18 cellular contexts compared by ENCODE assay signal in genomic region chr3:5389057-5389456, GRCh38.
DNase-seq lines count a peak whose midpoint lies in the region; ATAC-seq, FAIRE-seq and TF ChIP-seq lines count a peak whose summit lies in the region.
"Had no signal": no experiment of that assay in that cellular context is flagged by ENCODE, and none has a peak within 500 bp of the region (broad histone marks: within the 10 kb centered on the region; RNA-seq: fewer than 3 reads in every experiment).

No MANE protein-coding gene starts in this region.

- H4K20me1 ChIP-seq in HepG2 (ENCODE audit: insufficient read depth, low read length): no peaks in the 10 kb centered on the region

- TF ChIP-seq POLR2A in HepG2 (IDR thresholded peaks at IDR 0.05; ENCODE audit: insufficient read depth in 1 of 2, low read depth in 2 of 2, low read length in 2 of 2) (no peak), right lobe of liver (IDR thresholded peaks at IDR 0.05) (no peak)

- CTCF ChIA-PET in HepG2 (lab: Yijun Ruan, JAX; ENCODE audit: low intra/inter-chr PET ratio, low total read pairs): no interaction called here

- H3K36me3 ChIP-seq in HepG2 (replicated peaks in 1 of 2; ENCODE audit: control insufficient read depth in 1 of 2, insufficient read depth in 2 of 2, low read length in 2 of 2) (no peaks in the 10 kb centered on the region), right lobe of liver (no peaks in the 10 kb centered on the region), lung (ENCODE audit: control insufficient read depth in 2 of 2, insufficient read depth in 2 of 2, low read length in 2 of 2) (no peaks in the 10 kb centered on the region)

- H3K27me3 ChIP-seq in HepG2 (ENCODE audit: control insufficient read depth in 1 of 2, insufficient read depth in 2 of 2, low read length in 2 of 2) (no peaks in the 10 kb centered on the region), right lobe of liver (no peaks in the 10 kb centered on the region), lung (ENCODE audit: control insufficient read depth, insufficient read depth) (no peaks in the 10 kb centered on the region)

- H3K4me3 ChIP-seq in HepG2 (replicated peaks in 1 of 3; ENCODE audit: insufficient read depth in 1 of 3, low read depth in 2 of 3, low read length in 3 of 3) (no peak overlapping the region), right lobe of liver (no peak overlapping the region), lung (no peak overlapping the region)

- H3K9me3 ChIP-seq in HepG2 (ENCODE audit: low read length) (no peaks in the 10 kb centered on the region), right lobe of liver (no peaks in the 10 kb centered on the region), lung (ENCODE audit: control insufficient read depth in 2 of 2, insufficient read depth in 1 of 2, low read length in 1 of 2) (peaks cover 0 to 2% of the 10 kb centered on the region in 2 donors)

- peak; percentile 2 for DNase-seq in HepG2 (ENCODE audit: low spot score)
- DNase-seq in right lobe of liver: no peak
- DNase-seq in T47D (ENCODE audit: low read depth in 1 of 2, low spot score in 1 of 2): peak; percentile 2 to 83
- no peak for DNase-seq in lung (ENCODE audit: low spot score)
- DNase-seq in cerebellar nuclear complex (lab: John Stamatoyannopoulos, UW): no peak
- DNase-seq in HK-2 (ENCODE audit: unreplicated experiment): no peak
- DNase-seq: activated CD4-positive, alpha-beta T cell treated with anti-CD3 and anti-CD28 coated beads, Interleukin-2, amount 10 ng/mL, durations not matched to agents 7 days and 5 days; activated naive CD4-positive, alpha-beta T cell; aorta; IMR-90; NCI-H1092; NCI-H2081 treated with DMSO at 0.1 percent for 48 hours; nephron progenitor cell; OCI-M1 had no signal

- H3K79me2 ChIP-seq in HepG2 (ENCODE audit: insufficient read depth, low read length): no peaks in the 10 kb centered on the region

- no peak for ATAC-seq in HepG2
- ATAC-seq in right lobe of liver: no peak
- peak; percentile 27 for ATAC-seq in lung (ENCODE audit: insufficient read depth, low FRiP score)
- ATAC-seq in HG02885 (IDR thresholded peaks at IDR 0.05; ENCODE audit: poor library complexity, unreplicated experiment): no peak
- no peak for ATAC-seq in GM21515 (IDR thresholded peaks at IDR 0.05; ENCODE audit: unreplicated experiment)

- H2AFZ ChIP-seq in HepG2 (ENCODE audit: low read length): no peak overlapping the region

- H3K4me1 ChIP-seq in HepG2 (ENCODE audit: insufficient read depth, low read length): no peaks in the 10 kb centered on the region
- H3K4me1 ChIP-seq in right lobe of liver: no peaks in the 10 kb centered on the region
- H3K4me1 ChIP-seq in lung (ENCODE audit: control insufficient read depth in 2 of 2, insufficient read depth in 2 of 2, low read length in 2 of 2): no peaks in the 10 kb centered on the region

- no TSS peak for BruUV-seq in HepG2 (replicated peaks; lab: Mats Ljungman, UMichigan)

- TF ChIP-seq EP300 in HepG2 (IDR thresholded peaks at IDR 0.05; ENCODE audit: low read depth in 2 of 2, low read length in 2 of 2) (no peak), HepG2 (CRISPR knock-in tag; IDR thresholded peaks at IDR 0.05; ENCODE audit: borderline replicate concordance) (no peak)

- no peak overlapping the region for H3K9ac ChIP-seq in HepG2 (ENCODE audit: insufficient read depth, low read depth, low read length)

- no peak for FAIRE-seq in HepG2 (lab: Jason Lieb, UNC)
- FAIRE-seq: colon, endometrium had no signal

- H3K27ac ChIP-seq in HepG2 (ENCODE audit: extremely low read length, insufficient read depth, low read length) (no peak overlapping the region), right lobe of liver (no peak overlapping the region), lung (ENCODE audit: low read depth in 1 of 2, low read length in 1 of 2) (no peak overlapping the region)

- TF ChIP-seq CTCF in HepG2 (CRISPR knock-in tag; IDR thresholded peaks at IDR 0.05) (no peak), right lobe of liver (IDR thresholded peaks at IDR 0.05) (no peak), lung (IDR thresholded peaks at IDR 0.05; ENCODE audit: control extremely low read depth, extremely low read depth) (no peak)

- in situ Hi-C loops in HepG2 (cut with HindIII; ENCODE audit: extremely low pct_ligation_motif_present, low pct_unique_long_range_greater_than_20kb): no loop called here
- in situ Hi-C loops in T47D (cut with HindIII; ENCODE audit: low pct_unique_long_range_greater_than_20kb, low sequenced_read_pairs): no loop called here

- 2% methylated on average over 4 of the region's 4 CpGs for WGBS in HepG2 (ENCODE audit: low lambda C conversion rate)
- WGBS in right lobe of liver (ENCODE audit: insufficient coverage, low coverage, low lambda C conversion rate, missing lambda C conversion rate): 71% methylated on average over 4 of the region's 4 CpGs
- WGBS in lung, 2 donors: 59 to 71% methylated on average over 4 of the region's 4 CpGs

- no peak overlapping the region for H3K4me2 ChIP-seq in HepG2 (ENCODE audit: low read depth, low read length)

- TF ChIP-seq RAD21 in HepG2 (CRISPR knock-in tag; IDR thresholded peaks at IDR 0.05): no peak

- POLR2A ChIA-PET in HepG2 (lab: Yijun Ruan, JAX): no interaction called here

- intact Hi-C loops in HepG2 (cut with micrococcal nuclease; ENCODE audit: unreplicated experiment): no loop called here
- intact Hi-C loops in right lobe of liver (cut with DNase I): no loop called here

TF ChIP-seq in HepG2, 621 proteins besides CTCF, POLR2A, EP300 and RAD21 (continues in another document):
- no peak for TF ChIP-seq MAX (IDR thresholded peaks at IDR 0.05)
- no peak for TF ChIP-seq ZMAT3 (CRISPR knock-in tag; conservative IDR thresholded peaks at IDR 0.05)
- no peak for TF ChIP-seq BCL6 (CRISPR knock-in tag; IDR thresholded peaks at IDR 0.05)
- TF ChIP-seq ZBTB40 (IDR thresholded peaks at IDR 0.05): no peak
- TF ChIP-seq ZBTB40 (CRISPR knock-in tag; IDR thresholded peaks at IDR 0.05): no peak

Comparison
In these comparisons a context has a peak if more than half of its experiments do, and no peak if none do; other contexts are left out.
1. DNase-seq: peak in HepG2 (single experiment) and T47D (2 of 2); none in right lobe of liver (0 of 3), lung (single experiment), cerebellar nuclear complex (0 of 2) and HK-2 (single experiment).